In genomic region chr4:140856692-140857091, GRCh38 we compare ENCODE assay signal across 11 cellular contexts.
A peak's percentile ranks its signal among the peaks of the same experiment; 100 is the strongest.
DNase-seq lines count a peak whose midpoint lies in the region; ATAC-seq and TF ChIP-seq lines count a peak whose summit lies in the region.
"Had no signal": no experiment of that assay in that cellular context is flagged by ENCODE, and none has a peak within 500 bp of the region (broad histone marks: within the 10 kb centered on the region; RNA-seq: fewer than 3 reads in every experiment).

No MANE protein-coding gene starts in this region.

- ATAC-seq in RWPE2 (ENCODE audit: low read depth) (peak; percentile 84), Right ventricle myocardium superior (ENCODE audit: poor library complexity) (peak; percentile 63)
- ATAC-seq: GM12878, natural killer cell had no signal

- no peaks in the 10 kb centered on the region for H3K9me3 ChIP-seq in HUES48 (ENCODE audit: control insufficient read depth, insufficient read depth, low read length)
- H3K9me3 ChIP-seq in RWPE2 (ENCODE audit: severe bottlenecking), result no peaks in the 10 kb centered on the region
- no peaks in the 10 kb centered on the region for H3K9me3 ChIP-seq in skeletal muscle satellite cell (replicated peaks; ENCODE audit: low read length)
- H3K9me3 ChIP-seq in ascending aorta, result no peaks in the 10 kb centered on the region

- intact Hi-C loops in Right ventricle myocardium superior (cut with DNase I) (loop anchor here (10.0 kb wide), 2 partner anchors 222 to 482 kb away; partner anchors contain the start of gene SCOC), ascending aorta (cut with DNase I) (no loop called here)

- peak; percentile 72 for DNase-seq in RWPE2 (ENCODE audit: low spot score)
- DNase-seq in Right ventricle myocardium superior, result no peak
- DNase-seq in medulla oblongata (ENCODE audit: extremely low spot score), result no peak
- DNase-seq in ascending aorta (ENCODE audit: low spot score in 2 of 2), result no peak
- no peak for DNase-seq in stimulated activated CD4-positive, alpha-beta T cell treated with anti-CD3 and anti-CD28 coated beads, Interleukin-1b, Interleukin-23, amount 100 ng/mL, for 48 hours
- DNase-seq in amniotic stem cell (lab: John Stamatoyannopoulos, UW), result no peak
- DNase-seq: cortex of kidney, natural killer cell had no signal

- no peak overlapping the region for H3K4me3 ChIP-seq in HUES48 (ENCODE audit: low read depth, low read length)
- no peak overlapping the region for H3K4me3 ChIP-seq in RWPE2 (ENCODE audit: severe bottlenecking)
- peak overlapping the region; percentile 42 for H3K4me3 ChIP-seq in skeletal muscle satellite cell (ENCODE audit: low read length)
- no peak overlapping the region for H3K4me3 ChIP-seq in ascending aorta
- H3K4me3 ChIP-seq: GM12878 had no signal

- H3K36me3 ChIP-seq in HUES48 (ENCODE audit: control insufficient read depth, insufficient read depth, low read length) (no peaks in the 10 kb centered on the region), RWPE2 (ENCODE audit: low read depth) (no peaks in the 10 kb centered on the region), skeletal muscle satellite cell (ENCODE audit: insufficient read depth, low read length) (no peaks in the 10 kb centered on the region), ascending aorta (no peaks in the 10 kb centered on the region)

- H3K9ac ChIP-seq in HUES48 (ENCODE audit: low read depth, low read length) (no peak overlapping the region), skeletal muscle satellite cell (ENCODE audit: low read depth, low read length) (no peak overlapping the region)

- peak overlapping the region; percentile 67 for H3K27ac ChIP-seq in HUES48 (ENCODE audit: low read depth, low read length)
- H3K27ac ChIP-seq in RWPE2 (ENCODE audit: poor library complexity, severe bottlenecking), result peak overlapping the region; percentile 55
- H3K27ac ChIP-seq in ascending aorta, result no peak overlapping the region

- TF ChIP-seq CTCF in RWPE2 (IDR thresholded peaks at IDR 0.05; ENCODE audit: poor library complexity, severe bottlenecking) (no peak), ascending aorta (IDR thresholded peaks at IDR 0.05) (no peak)

- H3K4me2 ChIP-seq in skeletal muscle satellite cell (ENCODE audit: low read length), result peak overlapping the region; percentile 71

- H3K27me3 ChIP-seq in HUES48 (ENCODE audit: control insufficient read depth, insufficient read depth, low read length) (no peaks in the 10 kb centered on the region), RWPE2 (ENCODE audit: insufficient read depth, poor library complexity, severe bottlenecking) (no peaks in the 10 kb centered on the region), skeletal muscle satellite cell (ENCODE audit: control insufficient read depth, insufficient read depth, low read length) (peaks cover 6% of the 10 kb centered on the region), ascending aorta (no peaks in the 10 kb centered on the region)

- peaks cover 9% of the 10 kb centered on the region for H3K4me1 ChIP-seq in HUES48 (ENCODE audit: control insufficient read depth, insufficient read depth, low read length)
- peaks cover 23% of the 10 kb centered on the region for H3K4me1 ChIP-seq in RWPE2 (ENCODE audit: insufficient read depth, poor library complexity, severe bottlenecking)
- H3K4me1 ChIP-seq in skeletal muscle satellite cell (ENCODE audit: control insufficient read depth, insufficient read depth, low read length), result peaks cover 10% of the 10 kb centered on the region
- no peaks in the 10 kb centered on the region for H3K4me1 ChIP-seq in ascending aorta

Comparison
In these comparisons a context has a peak if more than half of its experiments do, and no peak if none do; other contexts are left out.
1. H3K27ac ChIP-seq: peak in HUES48 (single experiment) and RWPE2 (single experiment); none in ascending aorta (0 of 2).